Comparison of ENCODE assay signal across 8 cellular contexts in genomic region chr1:181424786-181425403, GRCh38. TPM values are rescaled to one million over a fixed set of nuclear protein-coding genes. Genes with fewer than 3 reads are reported as not detected.
DNase-seq lines count a peak whose midpoint lies in the region; ATAC-seq and TF ChIP-seq lines count a peak whose summit lies in the region.

No MANE protein-coding gene starts in this region.

- peak; percentile 26 for DNase-seq in GF-D8 (lab: John Stamatoyannopoulos, UW)
- DNase-seq in HS-5 (ENCODE audit: low read depth): peak; percentile 37
- DNase-seq in NOMO-1 (lab: John Stamatoyannopoulos, UW; ENCODE audit: unreplicated experiment in 2 of 2): peak; percentile 40 to 70
- DNase-seq in activated CD8-positive, alpha-beta memory T cell treated with anti-CD3 and anti-CD28 coated beads for 48 hours (ENCODE audit: low read depth in 2 of 3, low spot score in 2 of 3): peak; percentile 35 to 75 (median 52)
- peak; percentile 91 for DNase-seq in endothelial cell (ENCODE audit: low spot score)
- peak in 2 of 3 donors; percentile 73 to 88 for DNase-seq in mucosa of descending colon
- DNase-seq in stimulated activated CD8-positive, alpha-beta memory T cell treated with anti-CD3 and anti-CD28 coated beads, Interleukin-7, amount 100 ng/mL, for 1 hour (ENCODE audit: low read depth in 2 of 2): peak; percentile 49 to 63
- no peak for DNase-seq in posterior vena cava (ENCODE audit: low spot score)

- no peaks in the 10 kb centered on the region for H3K36me3 ChIP-seq in mucosa of descending colon (ENCODE audit: low read depth)

- no peaks in the 10 kb centered on the region for H3K36me3 Mint-ChIP-seq in endothelial cell (ENCODE audit: low read depth, unreplicated experiment)

- H3K4me1 Mint-ChIP-seq in endothelial cell (ENCODE audit: unreplicated experiment): no peaks in the 10 kb centered on the region

- no peaks in the 10 kb centered on the region for H3K9me3 Mint-ChIP-seq in endothelial cell (ENCODE audit: unreplicated experiment)

- H3K4me3 Mint-ChIP-seq in endothelial cell (ENCODE audit: unreplicated experiment): no peak overlapping the region

- no peak overlapping the region for H3K27ac Mint-ChIP-seq in endothelial cell (ENCODE audit: unreplicated experiment)

- TF ChIP-seq CTCF in endothelial cell (IDR thresholded peaks at IDR 0.05; ENCODE audit: unreplicated experiment) (peak; percentile 100), mucosa of descending colon (IDR thresholded peaks at IDR 0.05) (peak; percentile 82)

- no peaks in the 10 kb centered on the region for H3K4me1 ChIP-seq in mucosa of descending colon (ENCODE audit: low read depth)

- H3K9me3 ChIP-seq in mucosa of descending colon: no peaks in the 10 kb centered on the region

- H3K4me3 ChIP-seq in mucosa of descending colon: no peak overlapping the region

- H3K27me3 Mint-ChIP-seq in endothelial cell (ENCODE audit: unreplicated experiment): no peaks in the 10 kb centered on the region

- peak; percentile 84 for ATAC-seq in mucosa of descending colon

- intact Hi-C loops in mucosa of descending colon (cut with DNase I, micrococcal nuclease): loop anchor here (2.0 to 10.0 kb wide), 2 partner anchors 230 to 234 kb away; no protein-coding TSS in a partner anchor
- intact Hi-C loops in posterior vena cava (cut with DNase I): loop anchor here (5.0 to 10.0 kb wide), 3 partner anchors 230 to 1110 kb away; no protein-coding TSS in a partner anchor

RNA-seq across cellular contexts. Expression of gene CACNA1E, which starts 58.4 kb away (rescaled TPM):
- total RNA-seq in endothelial cell (ENCODE audit: unreplicated experiment) (0.31 TPM), mucosa of descending colon (1 to 10 TPM in 1 of 3 donors, under 1 TPM in 2; 0.09 to 1.4 (median 0.22) TPM), posterior vena cava (under 1 TPM; 0.37 to 0.43 TPM)
